In the genomic region with DNA sequence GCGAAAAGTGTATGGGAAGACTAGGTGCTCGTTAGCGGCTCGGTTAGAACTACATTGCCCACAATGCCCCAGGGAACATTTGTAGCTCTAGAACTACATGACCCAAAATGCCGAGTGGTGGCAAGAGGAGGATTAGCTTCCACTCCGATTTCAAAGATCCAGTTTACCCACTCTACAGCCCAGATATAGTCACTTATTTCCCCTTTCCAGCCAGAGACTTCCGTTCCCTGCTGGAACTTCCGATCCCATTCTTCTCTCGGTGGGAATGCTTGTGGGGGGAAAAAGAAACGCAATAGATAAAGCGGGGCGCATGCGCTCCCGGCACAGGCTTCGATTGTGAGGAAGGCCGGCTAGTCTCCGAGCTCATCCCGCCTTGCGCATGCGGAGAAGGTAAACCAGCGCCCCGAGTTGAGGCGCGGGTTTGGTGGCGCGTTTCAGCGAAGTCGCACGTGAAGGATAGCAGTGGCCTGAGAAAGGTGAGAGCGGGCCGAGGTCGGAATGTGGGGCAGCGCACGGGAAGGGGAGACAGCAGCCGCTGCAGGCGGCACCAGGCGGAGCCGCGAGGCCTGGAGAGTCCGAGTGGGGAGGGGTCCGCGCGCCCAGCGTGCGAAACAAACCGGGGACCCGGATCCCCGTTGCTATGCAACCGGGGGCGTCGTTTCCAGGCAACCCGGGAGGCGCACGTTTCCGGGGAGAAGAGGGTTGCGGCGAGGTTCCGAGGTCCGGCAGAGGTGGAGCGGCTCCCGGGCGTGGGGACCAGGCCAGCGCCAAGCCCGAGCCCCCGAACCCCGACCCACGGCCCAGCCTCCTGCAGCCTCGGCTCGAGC, we compare ENCODE assay signal across 1 cellular context.
A peak's percentile ranks its signal among the peaks of the same experiment; 100 is the strongest.
TF ChIP-seq lines count a peak whose summit lies in the region.

A gene with protein sequence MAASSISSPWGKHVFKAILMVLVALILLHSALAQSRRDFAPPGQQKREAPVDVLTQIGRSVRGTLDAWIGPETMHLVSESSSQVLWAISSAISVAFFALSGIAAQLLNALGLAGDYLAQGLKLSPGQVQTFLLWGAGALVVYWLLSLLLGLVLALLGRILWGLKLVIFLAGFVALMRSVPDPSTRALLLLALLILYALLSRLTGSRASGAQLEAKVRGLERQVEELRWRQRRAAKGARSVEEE (plus strand): TSS at position 366 of the 827 bp plus-strand sequence. CDS start 5,536 bp downstream, outside the sequence.

TF ChIP-seq in K562, 482 proteins besides CTCF, POLR2A, EP300 and RAD21 (continued from another document and continues in another):
- TF ChIP-seq, protein P1, sequence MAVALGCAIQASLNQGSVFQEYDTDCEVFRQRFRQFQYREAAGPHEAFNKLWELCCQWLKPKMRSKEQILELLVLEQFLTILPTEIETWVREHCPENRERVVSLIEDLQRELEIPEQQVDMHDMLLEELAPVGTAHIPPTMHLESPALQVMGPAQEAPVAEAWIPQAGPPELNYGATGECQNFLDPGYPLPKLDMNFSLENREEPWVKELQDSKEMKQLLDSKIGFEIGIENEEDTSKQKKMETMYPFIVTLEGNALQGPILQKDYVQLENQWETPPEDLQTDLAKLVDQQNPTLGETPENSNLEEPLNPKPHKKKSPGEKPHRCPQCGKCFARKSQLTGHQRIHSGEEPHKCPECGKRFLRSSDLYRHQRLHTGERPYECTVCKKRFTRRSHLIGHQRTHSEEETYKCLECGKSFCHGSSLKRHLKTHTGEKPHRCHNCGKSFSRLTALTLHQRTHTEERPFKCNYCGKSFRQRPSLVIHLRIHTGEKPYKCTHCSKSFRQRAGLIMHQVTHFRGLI (CRISPR knock-in tag; IDR thresholded peaks at IDR 0.05): no peak
- TF ChIP-seq KDM2B (CRISPR knock-in tag; IDR thresholded peaks at IDR 0.05) (no peak), ZNF561 (CRISPR knock-in tag; conservative IDR thresholded peaks at IDR 0.05) (no peak), ZNF699 (CRISPR knock-in tag; IDR thresholded peaks at IDR 0.05; ENCODE audit: insufficient replicate concordance) (no peak), KDM5B (IDR thresholded peaks at IDR 0.05; ENCODE audit: insufficient replicate concordance, low read depth, low read length) (peak; percentile 38), SETDB1 (IDR thresholded peaks at IDR 0.05; ENCODE audit: low read length) (no peak), MECOM (CRISPR knock-in tag; IDR thresholded peaks at IDR 0.05) (no peak), ZNF707 (CRISPR knock-in tag; conservative IDR thresholded peaks at IDR 0.05) (0 out of 2 replicates have a peak, but pooled peaks have one; percentile 36), SUPT5H (IDR thresholded peaks at IDR 0.05) (peak; percentile 70), ZFPM2 (CRISPR knock-in tag; IDR thresholded peaks at IDR 0.05) (no peak), MCM3 (IDR thresholded peaks at IDR 0.05) (no peak), BRCA1 (IDR thresholded peaks at IDR 0.05) (no peak), BRCA1 (CRISPR knock-in tag; IDR thresholded peaks at IDR 0.05) (0 out of 2 replicates have a peak, but pooled peaks have one; percentile 65), NCOA1 (IDR thresholded peaks at IDR 0.05; ENCODE audit: low read depth) (no peak), BCL6 (CRISPR knock-in tag; IDR thresholded peaks at IDR 0.05) (0 out of 2 replicates have a peak, but pooled peaks have one; percentile 65), MTA1 (IDR thresholded peaks at IDR 0.05; ENCODE audit: borderline replicate concordance) (peak; percentile 33; the same call in 1 of the 2 replicates), MYBL2 (IDR thresholded peaks at IDR 0.05; ENCODE audit: low read depth) (no peak), MYBL2 (CRISPR knock-in tag; IDR thresholded peaks at IDR 0.05; ENCODE audit: borderline replicate concordance) (no peak), RFX5 (IDR thresholded peaks at IDR 0.05; ENCODE audit: low read depth, low read length) (no peak), CBX5 (IDR thresholded peaks at IDR 0.05; ENCODE audit: borderline replicate concordance, low read depth) (no peak), SRSF9 (IDR thresholded peaks at IDR 0.05; ENCODE audit: borderline replicate concordance, low read depth, low read length) (no peak), SP2 (IDR thresholded peaks at IDR 0.05; ENCODE audit: extremely low read depth, low read depth, low read length, poor library complexity, severe bottlenecking) (no peak), MEF2D (tag; conservative IDR thresholded peaks at IDR 0.05; ENCODE audit: low read depth) (no peak), NFIX (CRISPR knock-in tag; IDR thresholded peaks at IDR 0.05; ENCODE audit: low read depth) (no peak), ZNF239 (CRISPR knock-in tag; IDR thresholded peaks at IDR 0.05) (no peak), SRSF1 (IDR thresholded peaks at IDR 0.05; ENCODE audit: low read depth, low read length) (no peak), HDAC3 (IDR thresholded peaks at IDR 0.05; ENCODE audit: borderline replicate concordance, partially characterized antibody) (no peak), ILK (tag; IDR thresholded peaks at IDR 0.05; ENCODE audit: borderline replicate concordance, low read depth) (no peak), ZNF717 (CRISPR knock-in tag; IDR thresholded peaks at IDR 0.05) (no peak), ZNF431 (CRISPR knock-in tag; IDR thresholded peaks at IDR 0.05) (peak; percentile 13; the same call in 1 of the 2 replicates), ATF7 (IDR thresholded peaks at IDR 0.05) (peak; percentile 57; the same call in 1 of the 2 replicates), NR2C2 (CRISPR knock-in tag; IDR thresholded peaks at IDR 0.05) (peak; percentile 67), NR2C2 (tag; IDR thresholded peaks at IDR 0.05) (peak; percentile 25; the same call in 1 of the 2 replicates), ZNF444 (CRISPR knock-in tag; IDR thresholded peaks at IDR 0.05) (no peak), SMC3 (conservative IDR thresholded peaks at IDR 0.05; ENCODE audit: insufficient read depth, low read depth, low read length) (no peak), MAFG (tag; conservative IDR thresholded peaks at IDR 0.05) (no peak), ZNF274 (IDR thresholded peaks at IDR 0.05; ENCODE audit: borderline replicate concordance, low read depth, low read length) (no peak; the same call in 1 of the 2 replicates), MTF1 (CRISPR knock-in tag; IDR thresholded peaks at IDR 0.05; ENCODE audit: borderline replicate concordance) (no peak), SMARCA4 (IDR thresholded peaks at IDR 0.05) (no peak), WHSC1 (IDR thresholded peaks at IDR 0.05; ENCODE audit: low read length) (no peak), ETV1 (tag; conservative IDR thresholded peaks at IDR 0.05; ENCODE audit: low read depth) (no peak), GABPB2 (CRISPR knock-in tag; conservative IDR thresholded peaks at IDR 0.05) (no peak)
- TF ChIP-seq, protein P2, sequence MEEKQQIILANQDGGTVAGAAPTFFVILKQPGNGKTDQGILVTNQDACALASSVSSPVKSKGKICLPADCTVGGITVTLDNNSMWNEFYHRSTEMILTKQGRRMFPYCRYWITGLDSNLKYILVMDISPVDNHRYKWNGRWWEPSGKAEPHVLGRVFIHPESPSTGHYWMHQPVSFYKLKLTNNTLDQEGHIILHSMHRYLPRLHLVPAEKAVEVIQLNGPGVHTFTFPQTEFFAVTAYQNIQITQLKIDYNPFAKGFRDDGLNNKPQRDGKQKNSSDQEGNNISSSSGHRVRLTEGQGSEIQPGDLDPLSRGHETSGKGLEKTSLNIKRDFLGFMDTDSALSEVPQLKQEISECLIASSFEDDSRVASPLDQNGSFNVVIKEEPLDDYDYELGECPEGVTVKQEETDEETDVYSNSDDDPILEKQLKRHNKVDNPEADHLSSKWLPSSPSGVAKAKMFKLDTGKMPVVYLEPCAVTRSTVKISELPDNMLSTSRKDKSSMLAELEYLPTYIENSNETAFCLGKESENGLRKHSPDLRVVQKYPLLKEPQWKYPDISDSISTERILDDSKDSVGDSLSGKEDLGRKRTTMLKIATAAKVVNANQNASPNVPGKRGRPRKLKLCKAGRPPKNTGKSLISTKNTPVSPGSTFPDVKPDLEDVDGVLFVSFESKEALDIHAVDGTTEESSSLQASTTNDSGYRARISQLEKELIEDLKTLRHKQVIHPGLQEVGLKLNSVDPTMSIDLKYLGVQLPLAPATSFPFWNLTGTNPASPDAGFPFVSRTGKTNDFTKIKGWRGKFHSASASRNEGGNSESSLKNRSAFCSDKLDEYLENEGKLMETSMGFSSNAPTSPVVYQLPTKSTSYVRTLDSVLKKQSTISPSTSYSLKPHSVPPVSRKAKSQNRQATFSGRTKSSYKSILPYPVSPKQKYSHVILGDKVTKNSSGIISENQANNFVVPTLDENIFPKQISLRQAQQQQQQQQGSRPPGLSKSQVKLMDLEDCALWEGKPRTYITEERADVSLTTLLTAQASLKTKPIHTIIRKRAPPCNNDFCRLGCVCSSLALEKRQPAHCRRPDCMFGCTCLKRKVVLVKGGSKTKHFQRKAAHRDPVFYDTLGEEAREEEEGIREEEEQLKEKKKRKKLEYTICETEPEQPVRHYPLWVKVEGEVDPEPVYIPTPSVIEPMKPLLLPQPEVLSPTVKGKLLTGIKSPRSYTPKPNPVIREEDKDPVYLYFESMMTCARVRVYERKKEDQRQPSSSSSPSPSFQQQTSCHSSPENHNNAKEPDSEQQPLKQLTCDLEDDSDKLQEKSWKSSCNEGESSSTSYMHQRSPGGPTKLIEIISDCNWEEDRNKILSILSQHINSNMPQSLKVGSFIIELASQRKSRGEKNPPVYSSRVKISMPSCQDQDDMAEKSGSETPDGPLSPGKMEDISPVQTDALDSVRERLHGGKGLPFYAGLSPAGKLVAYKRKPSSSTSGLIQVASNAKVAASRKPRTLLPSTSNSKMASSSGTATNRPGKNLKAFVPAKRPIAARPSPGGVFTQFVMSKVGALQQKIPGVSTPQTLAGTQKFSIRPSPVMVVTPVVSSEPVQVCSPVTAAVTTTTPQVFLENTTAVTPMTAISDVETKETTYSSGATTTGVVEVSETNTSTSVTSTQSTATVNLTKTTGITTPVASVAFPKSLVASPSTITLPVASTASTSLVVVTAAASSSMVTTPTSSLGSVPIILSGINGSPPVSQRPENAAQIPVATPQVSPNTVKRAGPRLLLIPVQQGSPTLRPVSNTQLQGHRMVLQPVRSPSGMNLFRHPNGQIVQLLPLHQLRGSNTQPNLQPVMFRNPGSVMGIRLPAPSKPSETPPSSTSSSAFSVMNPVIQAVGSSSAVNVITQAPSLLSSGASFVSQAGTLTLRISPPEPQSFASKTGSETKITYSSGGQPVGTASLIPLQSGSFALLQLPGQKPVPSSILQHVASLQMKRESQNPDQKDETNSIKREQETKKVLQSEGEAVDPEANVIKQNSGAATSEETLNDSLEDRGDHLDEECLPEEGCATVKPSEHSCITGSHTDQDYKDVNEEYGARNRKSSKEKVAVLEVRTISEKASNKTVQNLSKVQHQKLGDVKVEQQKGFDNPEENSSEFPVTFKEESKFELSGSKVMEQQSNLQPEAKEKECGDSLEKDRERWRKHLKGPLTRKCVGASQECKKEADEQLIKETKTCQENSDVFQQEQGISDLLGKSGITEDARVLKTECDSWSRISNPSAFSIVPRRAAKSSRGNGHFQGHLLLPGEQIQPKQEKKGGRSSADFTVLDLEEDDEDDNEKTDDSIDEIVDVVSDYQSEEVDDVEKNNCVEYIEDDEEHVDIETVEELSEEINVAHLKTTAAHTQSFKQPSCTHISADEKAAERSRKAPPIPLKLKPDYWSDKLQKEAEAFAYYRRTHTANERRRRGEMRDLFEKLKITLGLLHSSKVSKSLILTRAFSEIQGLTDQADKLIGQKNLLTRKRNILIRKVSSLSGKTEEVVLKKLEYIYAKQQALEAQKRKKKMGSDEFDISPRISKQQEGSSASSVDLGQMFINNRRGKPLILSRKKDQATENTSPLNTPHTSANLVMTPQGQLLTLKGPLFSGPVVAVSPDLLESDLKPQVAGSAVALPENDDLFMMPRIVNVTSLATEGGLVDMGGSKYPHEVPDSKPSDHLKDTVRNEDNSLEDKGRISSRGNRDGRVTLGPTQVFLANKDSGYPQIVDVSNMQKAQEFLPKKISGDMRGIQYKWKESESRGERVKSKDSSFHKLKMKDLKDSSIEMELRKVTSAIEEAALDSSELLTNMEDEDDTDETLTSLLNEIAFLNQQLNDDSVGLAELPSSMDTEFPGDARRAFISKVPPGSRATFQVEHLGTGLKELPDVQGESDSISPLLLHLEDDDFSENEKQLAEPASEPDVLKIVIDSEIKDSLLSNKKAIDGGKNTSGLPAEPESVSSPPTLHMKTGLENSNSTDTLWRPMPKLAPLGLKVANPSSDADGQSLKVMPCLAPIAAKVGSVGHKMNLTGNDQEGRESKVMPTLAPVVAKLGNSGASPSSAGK (IDR thresholded peaks at IDR 0.05): peak; percentile 99
- TF ChIP-seq, protein P3, sequence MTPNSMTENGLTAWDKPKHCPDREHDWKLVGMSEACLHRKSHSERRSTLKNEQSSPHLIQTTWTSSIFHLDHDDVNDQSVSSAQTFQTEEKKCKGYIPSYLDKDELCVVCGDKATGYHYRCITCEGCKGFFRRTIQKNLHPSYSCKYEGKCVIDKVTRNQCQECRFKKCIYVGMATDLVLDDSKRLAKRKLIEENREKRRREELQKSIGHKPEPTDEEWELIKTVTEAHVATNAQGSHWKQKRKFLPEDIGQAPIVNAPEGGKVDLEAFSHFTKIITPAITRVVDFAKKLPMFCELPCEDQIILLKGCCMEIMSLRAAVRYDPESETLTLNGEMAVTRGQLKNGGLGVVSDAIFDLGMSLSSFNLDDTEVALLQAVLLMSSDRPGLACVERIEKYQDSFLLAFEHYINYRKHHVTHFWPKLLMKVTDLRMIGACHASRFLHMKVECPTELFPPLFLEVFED (CRISPR knock-in tag; conservative IDR thresholded peaks at IDR 0.05): no peak
- TF ChIP-seq, protein P4, sequence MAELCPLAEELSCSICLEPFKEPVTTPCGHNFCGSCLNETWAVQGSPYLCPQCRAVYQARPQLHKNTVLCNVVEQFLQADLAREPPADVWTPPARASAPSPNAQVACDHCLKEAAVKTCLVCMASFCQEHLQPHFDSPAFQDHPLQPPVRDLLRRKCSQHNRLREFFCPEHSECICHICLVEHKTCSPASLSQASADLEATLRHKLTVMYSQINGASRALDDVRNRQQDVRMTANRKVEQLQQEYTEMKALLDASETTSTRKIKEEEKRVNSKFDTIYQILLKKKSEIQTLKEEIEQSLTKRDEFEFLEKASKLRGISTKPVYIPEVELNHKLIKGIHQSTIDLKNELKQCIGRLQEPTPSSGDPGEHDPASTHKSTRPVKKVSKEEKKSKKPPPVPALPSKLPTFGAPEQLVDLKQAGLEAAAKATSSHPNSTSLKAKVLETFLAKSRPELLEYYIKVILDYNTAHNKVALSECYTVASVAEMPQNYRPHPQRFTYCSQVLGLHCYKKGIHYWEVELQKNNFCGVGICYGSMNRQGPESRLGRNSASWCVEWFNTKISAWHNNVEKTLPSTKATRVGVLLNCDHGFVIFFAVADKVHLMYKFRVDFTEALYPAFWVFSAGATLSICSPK (IDR thresholded peaks at IDR 0.05; ENCODE audit: borderline replicate concordance): no peak
- TF ChIP-seq, protein P5, sequence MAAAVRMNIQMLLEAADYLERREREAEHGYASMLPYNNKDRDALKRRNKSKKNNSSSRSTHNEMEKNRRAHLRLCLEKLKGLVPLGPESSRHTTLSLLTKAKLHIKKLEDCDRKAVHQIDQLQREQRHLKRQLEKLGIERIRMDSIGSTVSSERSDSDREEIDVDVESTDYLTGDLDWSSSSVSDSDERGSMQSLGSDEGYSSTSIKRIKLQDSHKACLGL (CRISPR knock-in tag; IDR thresholded peaks at IDR 0.05; ENCODE audit: borderline replicate concordance, poor library complexity, severe bottlenecking): peak; percentile 15
- TF ChIP-seq, protein P6, sequence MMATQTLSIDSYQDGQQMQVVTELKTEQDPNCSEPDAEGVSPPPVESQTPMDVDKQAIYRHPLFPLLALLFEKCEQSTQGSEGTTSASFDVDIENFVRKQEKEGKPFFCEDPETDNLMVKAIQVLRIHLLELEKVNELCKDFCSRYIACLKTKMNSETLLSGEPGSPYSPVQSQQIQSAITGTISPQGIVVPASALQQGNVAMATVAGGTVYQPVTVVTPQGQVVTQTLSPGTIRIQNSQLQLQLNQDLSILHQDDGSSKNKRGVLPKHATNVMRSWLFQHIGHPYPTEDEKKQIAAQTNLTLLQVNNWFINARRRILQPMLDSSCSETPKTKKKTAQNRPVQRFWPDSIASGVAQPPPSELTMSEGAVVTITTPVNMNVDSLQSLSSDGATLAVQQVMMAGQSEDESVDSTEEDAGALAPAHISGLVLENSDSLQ (IDR thresholded peaks at IDR 0.05): no peak
